In the genomic region with DNA sequence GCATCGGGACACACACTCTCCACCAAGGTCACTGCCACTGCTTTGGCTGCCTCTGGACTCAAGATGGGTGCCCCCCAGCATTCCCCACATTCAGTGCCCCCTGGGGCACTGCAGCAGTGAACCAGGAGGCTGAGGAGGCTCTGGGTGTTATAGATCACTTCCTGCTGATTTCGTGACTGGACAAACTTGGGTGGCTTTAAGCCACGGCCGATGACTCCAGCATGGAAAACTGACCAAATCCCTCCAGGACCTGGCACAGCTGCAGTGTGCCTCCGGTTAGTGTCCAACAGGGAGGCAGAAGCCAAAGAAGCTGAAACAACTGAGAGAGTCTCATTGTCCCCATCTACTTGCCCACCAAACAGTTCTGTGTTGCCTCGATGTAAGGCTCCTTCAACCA, we compare ENCODE assay signal across 17 cellular contexts. TPM values are rescaled to one million over a fixed set of nuclear protein-coding genes. Genes with fewer than 3 reads are reported as not detected.
DNase-seq lines count a peak whose midpoint lies in the region; ATAC-seq and TF ChIP-seq lines count a peak whose summit lies in the region.
"Had no signal": no experiment of that assay in that cellular context is flagged by ENCODE, and none has a peak within 500 bp of the region (broad histone marks: within the 10 kb centered on the region; RNA-seq: fewer than 3 reads in every experiment).

No MANE protein-coding gene starts in this region.

- H3K9me3 Mint-ChIP-seq in naive thymus-derived CD8-positive, alpha-beta T cell: no peaks in the 10 kb centered on the region

- H3K27me3 ChIP-seq in RWPE2 (ENCODE audit: insufficient read depth, poor library complexity, severe bottlenecking): no peaks in the 10 kb centered on the region
- peaks cover 3% of the 10 kb centered on the region for H3K27me3 ChIP-seq in mesendoderm (ENCODE audit: insufficient read depth, low read length, poor library complexity)
- H3K27me3 ChIP-seq: cardiac muscle cell, right atrium auricular region had no signal

- H3K56ac ChIP-seq in mesendoderm (ENCODE audit: low read length): peak overlapping the region; percentile 56

- no peak overlapping the region for H3K4me2 ChIP-seq in mesendoderm (ENCODE audit: low read length)

- H3K36me3 Mint-ChIP-seq in naive thymus-derived CD8-positive, alpha-beta T cell: peaks cover 0 to 32% (median 0%) of the 10 kb centered on the region in 3 donors

- H3K79me1 ChIP-seq in mesendoderm (ENCODE audit: low read length): peaks cover 25% of the 10 kb centered on the region

- peaks cover 45% of the 10 kb centered on the region for H3K36me3 ChIP-seq in RWPE2 (ENCODE audit: low read depth)
- peaks cover 10% of the 10 kb centered on the region for H3K36me3 ChIP-seq in mesendoderm (ENCODE audit: control insufficient read depth, insufficient read depth, low read length)

- H2AK5ac ChIP-seq in mesendoderm (ENCODE audit: low read length): no peak overlapping the region

- peak overlapping the region; percentile 69 for H3K27ac ChIP-seq in RWPE2 (ENCODE audit: poor library complexity, severe bottlenecking)
- no peak overlapping the region for H3K27ac ChIP-seq in mesendoderm (ENCODE audit: low read depth, low read length)
- H3K27ac ChIP-seq: cardiac muscle cell, right atrium auricular region had no signal

- no peak for ATAC-seq in RWPE2 (ENCODE audit: low read depth)
- no peak for ATAC-seq in HG02981 (IDR thresholded peaks at IDR 0.05; ENCODE audit: unreplicated experiment)
- ATAC-seq in naive thymus-derived CD8-positive, alpha-beta T cell: no peak

- H3K23ac ChIP-seq in mesendoderm (ENCODE audit: low read length): no peak overlapping the region

- H2BK15ac ChIP-seq in mesendoderm (replicated peaks; ENCODE audit: low read depth): no peak overlapping the region

- no peak overlapping the region for H4K8ac ChIP-seq in mesendoderm (ENCODE audit: low read depth, low read length)

- no peak overlapping the region for H2BK120ac ChIP-seq in mesendoderm (ENCODE audit: low read depth, low read length)

- H3K27me3 Mint-ChIP-seq in naive thymus-derived CD8-positive, alpha-beta T cell: no peaks in the 10 kb centered on the region

- no peak overlapping the region for H2BK5ac ChIP-seq in mesendoderm (ENCODE audit: low read length)

- no peak overlapping the region for H3K18ac ChIP-seq in mesendoderm (ENCODE audit: low read length)

- DNase-seq in AG08395 (ENCODE audit: low spot score) (peak; percentile 29), GM04503 (ENCODE audit: low read depth) (peak; percentile 38), RWPE2 (ENCODE audit: low spot score) (no peak), mesendoderm (no peak), SW 1271 (lab: John Stamatoyannopoulos, UW) (no peak)
- DNase-seq in naive thymus-derived CD8-positive, alpha-beta T cell: no peak
- DNase-seq in stimulated activated CD8-positive, alpha-beta memory T cell treated with anti-CD3 and anti-CD28 coated beads, Interleukin-4, amount 100 ng/mL, for 48 hours: no peak
- DNase-seq: activated CD4-positive, alpha-beta T cell treated with anti-CD3 and anti-CD28 coated beads for 1 hour; activated effector memory CD4-positive, alpha-beta T cell treated with Interleukin-2 at 50 U/mL for 16 hours; amygdala; dermis blood vessel endothelial cell; left ventricle myocardium inferior; NCI-H1105 treated with DMSO at 0.1 percent for 48 hours; NCI-H2081 treated with DMSO at 0.1 percent for 48 hours had no signal

- no peaks in the 10 kb centered on the region for H3K4me1 ChIP-seq in RWPE2 (ENCODE audit: insufficient read depth, poor library complexity, severe bottlenecking)
- H3K4me1 ChIP-seq in mesendoderm (ENCODE audit: control insufficient read depth, low read depth, low read length): peaks cover 2% of the 10 kb centered on the region

- peaks cover 30% of the 10 kb centered on the region for H3K79me2 ChIP-seq in mesendoderm (ENCODE audit: control insufficient read depth, insufficient read depth, low read length)

- no peaks in the 10 kb centered on the region for H3K9me3 ChIP-seq in RWPE2 (ENCODE audit: severe bottlenecking)
- H3K9me3 ChIP-seq: left ventricle myocardium inferior, right atrium auricular region had no signal

- peak overlapping the region in 1 of 10 donors; percentile 22 for H3K27ac Mint-ChIP-seq in naive thymus-derived CD8-positive, alpha-beta T cell

- H3K4me3 ChIP-seq in RWPE2 (ENCODE audit: severe bottlenecking): no peak overlapping the region
- no peak overlapping the region for H3K4me3 ChIP-seq in mesendoderm (ENCODE audit: low read length)
- H3K4me3 ChIP-seq: cardiac muscle cell had no signal

- H3K4ac ChIP-seq in mesendoderm (ENCODE audit: low read depth, low read length): no peak overlapping the region

- no CpG with 5 or more reads among the region's 6 CpGs for WGBS in mesendoderm (ENCODE audit: extremely low coverage, insufficient coverage, low lambda C conversion rate)

- no peak overlapping the region for H4K5ac ChIP-seq in mesendoderm (ENCODE audit: low read length)

- H3K9ac ChIP-seq in mesendoderm (ENCODE audit: low read length): no peak overlapping the region

- H3K4me3 Mint-ChIP-seq in naive thymus-derived CD8-positive, alpha-beta T cell: peak overlapping the region in 1 of 10 donors; percentile 45

- POLR2A ChIA-PET in naive thymus-derived CD8-positive, alpha-beta T cell (lab: Charles Lee): interaction anchor here (0.8 to 19.9 kb wide), 11 partner anchors 9 to 1669 kb away, joined by 3 to 541 read pairs (median 9); partner anchors contain the start of genes B3GAT3, C11orf98, CSKMT and EML3

- TF ChIP-seq CTCF in RWPE2 (IDR thresholded peaks at IDR 0.05; ENCODE audit: poor library complexity, severe bottlenecking): no peak

- peaks cover 13 to 56% (median 34%) of the 10 kb centered on the region in 4 donors for H3K4me1 Mint-ChIP-seq in naive thymus-derived CD8-positive, alpha-beta T cell

RNA-seq across cellular contexts. Expression of gene GANAB, which starts 1.2 kb away (rescaled TPM):
- 135 TPM for polyA plus RNA-seq in mesendoderm (2013, experiment 1 of 2)
- polyA plus RNA-seq in mesendoderm (2013, experiment 2 of 2): 133 TPM
- total RNA-seq in naive thymus-derived CD8-positive, alpha-beta T cell: 100 to 1,000 TPM; 326 to 327 TPM
- 100 to 1,000 TPM; 171 to 197 (median 174) TPM for polyA plus RNA-seq in naive thymus-derived CD8-positive, alpha-beta T cell

RNA-seq across cellular contexts. Expression of gene INTS5, which starts 5.5 kb away (rescaled TPM):
- 11.6 TPM for polyA plus RNA-seq in mesendoderm (2013, experiment 1 of 2)
- polyA plus RNA-seq in mesendoderm (2013, experiment 2 of 2): 11.4 TPM
- total RNA-seq in naive thymus-derived CD8-positive, alpha-beta T cell: 10 to 100 TPM; 25.8 to 27.4 TPM
- 10 to 100 TPM; 27.7 to 58.3 (median 45.6) TPM for polyA plus RNA-seq in naive thymus-derived CD8-positive, alpha-beta T cell

RNA-seq across cellular contexts. Expression of gene C11orf98, which starts 17.4 kb away (rescaled TPM):
- 295 TPM for polyA plus RNA-seq in mesendoderm (2013, experiment 1 of 2)
- 295 TPM for polyA plus RNA-seq in mesendoderm (2013, experiment 2 of 2)
- 10 to 100 TPM; 51.8 to 58.0 TPM for total RNA-seq in naive thymus-derived CD8-positive, alpha-beta T cell
- 100 to 1,000 TPM in 2 of 3 donors, 10 to 100 TPM in 1; 99.9 to 149 (median 117) TPM for polyA plus RNA-seq in naive thymus-derived CD8-positive, alpha-beta T cell

RNA-seq across cellular contexts. Expression of gene CSKMT, which starts 17.5 kb away (rescaled TPM):
- 27.5 TPM for polyA plus RNA-seq in mesendoderm (2013, experiment 1 of 2)
- polyA plus RNA-seq in mesendoderm (2013, experiment 2 of 2): 24.4 TPM
- total RNA-seq in naive thymus-derived CD8-positive, alpha-beta T cell: 10 to 100 TPM; 43.6 to 45.0 TPM
- polyA plus RNA-seq in naive thymus-derived CD8-positive, alpha-beta T cell: 1 to 10 TPM; 1.8 to 3.7 (median 3.4) TPM

RNA-seq across cellular contexts. Expression of gene UQCC3, which starts 23.9 kb away (rescaled TPM):
- 22.0 TPM for polyA plus RNA-seq in mesendoderm (2013, experiment 1 of 2)
- polyA plus RNA-seq in mesendoderm (2013, experiment 2 of 2): 21.6 TPM
- total RNA-seq in naive thymus-derived CD8-positive, alpha-beta T cell: 1 to 10 TPM; 5.4 to 6.6 TPM
- polyA plus RNA-seq in naive thymus-derived CD8-positive, alpha-beta T cell: 1 to 10 TPM; 9.1 to 9.7 (median 9.6) TPM

Comparison
In these comparisons a context has a peak if more than half of its experiments do, and no peak if none do; other contexts are left out.
1. DNase-seq: peak in AG08395 (single experiment) and GM04503 (single experiment); none in RWPE2 (single experiment), mesendoderm (single experiment), naive thymus-derived CD8-positive, alpha-beta T cell (0 of 10), stimulated activated CD8-positive, alpha-beta memory T cell treated with anti-CD3 and anti-CD28 coated beads, Interleukin-4, amount 100 ng/mL, for 48 hours (single experiment) and SW 1271 (0 of 2).